Comparison of ENCODE assay signal across 32 cellular contexts in genomic region chr11:68911731-68912130, GRCh38.
"Had no signal": no experiment of that assay in that cellular context is flagged by ENCODE, and none has a peak within 500 bp of the region (broad histone marks: within the 10 kb centered on the region; RNA-seq: fewer than 3 reads in every experiment).

No MANE protein-coding gene starts in this region.

- H2AFZ ChIP-seq: parathyroid adenoma had no signal

- DNase-seq: cerebellar nuclear complex; effector CD4-positive, alpha-beta T cell; foreskin keratinocyte; heart right ventricle; hippocampal formation; kidney glomerular epithelial cell; left colon; left ventricle myocardium inferior; mucosa of descending colon; naive B cell; right lobe of liver; stimulated activated CD4-positive, alpha-beta T cell treated with anti-CD3 and anti-CD28 coated beads, Interleukin-12 subunit alpha, Interleukin-12 subunit beta, amount 100 ng/mL, for 4 hours; stimulated activated CD4-positive, alpha-beta T cell treated with anti-CD3 and anti-CD28 coated beads, Interleukin-1b, Interleukin-23, amount 100 ng/mL, for 48 hours; stimulated activated CD4-positive, alpha-beta T cell treated with anti-CD3 and anti-CD28 coated beads, Interleukin-4, amount 100 ng/mL, for 1 hour; stimulated activated CD8-positive, alpha-beta memory T cell treated with anti-CD3 and anti-CD28 coated beads, Interleukin-4, amount 100 ng/mL, for 48 hours; stimulated activated naive CD4-positive, alpha-beta T cell; substantia nigra; testis; tibial artery had no signal

- H3K4me1 ChIP-seq: esophagus muscularis mucosa, foreskin keratinocyte, gastroesophageal sphincter, parathyroid adenoma, right lobe of liver, testis, upper lobe of left lung had no signal

- H3K27ac Mint-ChIP-seq: memory B cell; mesothelial cell of epicardium; naive B cell; natural killer cell treated with Interleukin-12 subunit alpha and Interleukin-12 subunit beta and Interleukin-15 and Interleukin-18, amount 100 ng/mL, for 72 hours; progenitor cell of endocrine pancreas had no signal

- H3K4me3 ChIP-seq: dorsolateral prefrontal cortex, esophagus muscularis mucosa, gastroesophageal sphincter, heart right ventricle, left ventricle myocardium inferior, lung, mucosa of descending colon, right lobe of liver, smooth muscle cell, testis, tibial artery, upper lobe of left lung had no signal

- H3K9me3 ChIP-seq: esophagus muscularis mucosa, gastroesophageal sphincter, heart right ventricle, left ventricle myocardium inferior, mucosa of descending colon, right lobe of liver, testis, tibial artery, upper lobe of left lung had no signal

- H3K27me3 ChIP-seq: dorsolateral prefrontal cortex, esophagus muscularis mucosa, foreskin keratinocyte, gastroesophageal sphincter, heart right ventricle, right lobe of liver, testis, tibial artery, upper lobe of left lung had no signal

- H3K4me3 Mint-ChIP-seq: memory B cell; mesothelial cell of epicardium; naive B cell; natural killer cell treated with Interleukin-12 subunit alpha and Interleukin-12 subunit beta and Interleukin-15 and Interleukin-18, amount 100 ng/mL, for 72 hours; neural crest cell had no signal

- H3K4me2 ChIP-seq: smooth muscle cell had no signal

- H3K4me1 Mint-ChIP-seq: memory B cell, mesothelial cell of epicardium, neural crest cell had no signal

- H3K27ac ChIP-seq: dorsolateral prefrontal cortex, epithelial cell of prostate, esophagus muscularis mucosa, foreskin keratinocyte, gastroesophageal sphincter, heart right ventricle, left ventricle myocardium inferior, parathyroid adenoma, right lobe of liver, testis, tibial artery, upper lobe of left lung had no signal

- H3K36me3 Mint-ChIP-seq: natural killer cell treated with Interleukin-12 subunit alpha and Interleukin-12 subunit beta and Interleukin-15 and Interleukin-18, amount 100 ng/mL, for 72 hours had no signal

- H3K79me2 ChIP-seq: parathyroid adenoma had no signal

- ATAC-seq: foreskin keratinocyte; gastroesophageal sphincter; heart right ventricle; left colon; mucosa of descending colon; natural killer cell treated with Interleukin-12 subunit alpha and Interleukin-12 subunit beta and Interleukin-15 and Interleukin-18, amount 100 ng/mL, for 72 hours; right lobe of liver had no signal

- H3K9ac ChIP-seq: parathyroid adenoma had no signal

- H3K27me3 Mint-ChIP-seq: memory B cell; naive B cell; natural killer cell treated with Interleukin-12 subunit alpha and Interleukin-12 subunit beta and Interleukin-15 and Interleukin-18, amount 100 ng/mL, for 72 hours; progenitor cell of endocrine pancreas had no signal

- H3K9me3 Mint-ChIP-seq: memory B cell; mesothelial cell of epicardium; naive B cell; natural killer cell treated with Interleukin-12 subunit alpha and Interleukin-12 subunit beta and Interleukin-15 and Interleukin-18, amount 100 ng/mL, for 72 hours; neural crest cell had no signal
